ENCODE assay signal across 1 cellular context in the genomic region with DNA sequence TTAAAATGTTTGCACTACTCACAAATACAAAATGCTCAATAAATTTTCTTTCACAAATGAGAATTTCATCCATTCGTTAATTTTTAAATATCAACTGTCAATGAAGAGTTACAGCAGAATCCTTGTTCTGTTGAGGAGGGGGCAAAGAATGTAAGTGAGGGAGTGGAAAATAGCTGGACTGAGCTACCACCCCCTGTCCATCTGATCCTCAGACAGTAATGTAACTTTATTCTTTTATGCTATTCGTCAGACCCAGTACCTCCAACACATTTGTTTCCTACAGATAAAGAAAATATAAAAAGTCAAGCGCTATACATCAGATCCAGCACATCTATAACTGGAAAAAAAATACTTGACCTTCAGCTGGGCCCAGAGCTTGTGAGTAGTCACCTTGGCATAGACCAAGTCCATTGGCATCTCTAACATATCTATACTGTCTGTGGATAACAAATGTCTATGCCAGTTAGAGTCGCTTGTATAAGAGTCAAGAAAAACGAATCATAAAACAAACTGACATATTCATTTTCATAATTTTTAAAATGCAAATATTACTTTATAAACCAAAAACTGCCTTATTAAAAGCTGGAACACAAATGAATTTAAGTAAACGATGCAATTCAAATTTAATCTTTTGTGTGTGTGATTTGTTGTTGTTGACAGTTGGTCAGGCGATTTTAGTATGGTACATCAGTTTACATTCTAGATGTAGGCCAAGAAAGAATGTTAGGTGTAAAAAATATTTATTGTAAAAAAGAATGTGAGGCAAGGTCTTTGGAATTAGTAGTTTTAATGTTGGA.
TF ChIP-seq lines count a peak whose summit lies in the region.

No MANE protein-coding gene starts in this region.

TF ChIP-seq in K562, 482 proteins besides CTCF, POLR2A, EP300 and RAD21 (continued from another document and continues in another):
- TF ChIP-seq, protein P1, sequence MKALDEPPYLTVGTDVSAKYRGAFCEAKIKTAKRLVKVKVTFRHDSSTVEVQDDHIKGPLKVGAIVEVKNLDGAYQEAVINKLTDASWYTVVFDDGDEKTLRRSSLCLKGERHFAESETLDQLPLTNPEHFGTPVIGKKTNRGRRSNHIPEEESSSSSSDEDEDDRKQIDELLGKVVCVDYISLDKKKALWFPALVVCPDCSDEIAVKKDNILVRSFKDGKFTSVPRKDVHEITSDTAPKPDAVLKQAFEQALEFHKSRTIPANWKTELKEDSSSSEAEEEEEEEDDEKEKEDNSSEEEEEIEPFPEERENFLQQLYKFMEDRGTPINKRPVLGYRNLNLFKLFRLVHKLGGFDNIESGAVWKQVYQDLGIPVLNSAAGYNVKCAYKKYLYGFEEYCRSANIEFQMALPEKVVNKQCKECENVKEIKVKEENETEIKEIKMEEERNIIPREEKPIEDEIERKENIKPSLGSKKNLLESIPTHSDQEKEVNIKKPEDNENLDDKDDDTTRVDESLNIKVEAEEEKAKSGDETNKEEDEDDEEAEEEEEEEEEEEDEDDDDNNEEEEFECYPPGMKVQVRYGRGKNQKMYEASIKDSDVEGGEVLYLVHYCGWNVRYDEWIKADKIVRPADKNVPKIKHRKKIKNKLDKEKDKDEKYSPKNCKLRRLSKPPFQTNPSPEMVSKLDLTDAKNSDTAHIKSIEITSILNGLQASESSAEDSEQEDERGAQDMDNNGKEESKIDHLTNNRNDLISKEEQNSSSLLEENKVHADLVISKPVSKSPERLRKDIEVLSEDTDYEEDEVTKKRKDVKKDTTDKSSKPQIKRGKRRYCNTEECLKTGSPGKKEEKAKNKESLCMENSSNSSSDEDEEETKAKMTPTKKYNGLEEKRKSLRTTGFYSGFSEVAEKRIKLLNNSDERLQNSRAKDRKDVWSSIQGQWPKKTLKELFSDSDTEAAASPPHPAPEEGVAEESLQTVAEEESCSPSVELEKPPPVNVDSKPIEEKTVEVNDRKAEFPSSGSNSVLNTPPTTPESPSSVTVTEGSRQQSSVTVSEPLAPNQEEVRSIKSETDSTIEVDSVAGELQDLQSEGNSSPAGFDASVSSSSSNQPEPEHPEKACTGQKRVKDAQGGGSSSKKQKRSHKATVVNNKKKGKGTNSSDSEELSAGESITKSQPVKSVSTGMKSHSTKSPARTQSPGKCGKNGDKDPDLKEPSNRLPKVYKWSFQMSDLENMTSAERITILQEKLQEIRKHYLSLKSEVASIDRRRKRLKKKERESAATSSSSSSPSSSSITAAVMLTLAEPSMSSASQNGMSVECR (CRISPR knock-in tag; IDR thresholded peaks at IDR 0.05), result no peak
- TF ChIP-seq, protein P2, sequence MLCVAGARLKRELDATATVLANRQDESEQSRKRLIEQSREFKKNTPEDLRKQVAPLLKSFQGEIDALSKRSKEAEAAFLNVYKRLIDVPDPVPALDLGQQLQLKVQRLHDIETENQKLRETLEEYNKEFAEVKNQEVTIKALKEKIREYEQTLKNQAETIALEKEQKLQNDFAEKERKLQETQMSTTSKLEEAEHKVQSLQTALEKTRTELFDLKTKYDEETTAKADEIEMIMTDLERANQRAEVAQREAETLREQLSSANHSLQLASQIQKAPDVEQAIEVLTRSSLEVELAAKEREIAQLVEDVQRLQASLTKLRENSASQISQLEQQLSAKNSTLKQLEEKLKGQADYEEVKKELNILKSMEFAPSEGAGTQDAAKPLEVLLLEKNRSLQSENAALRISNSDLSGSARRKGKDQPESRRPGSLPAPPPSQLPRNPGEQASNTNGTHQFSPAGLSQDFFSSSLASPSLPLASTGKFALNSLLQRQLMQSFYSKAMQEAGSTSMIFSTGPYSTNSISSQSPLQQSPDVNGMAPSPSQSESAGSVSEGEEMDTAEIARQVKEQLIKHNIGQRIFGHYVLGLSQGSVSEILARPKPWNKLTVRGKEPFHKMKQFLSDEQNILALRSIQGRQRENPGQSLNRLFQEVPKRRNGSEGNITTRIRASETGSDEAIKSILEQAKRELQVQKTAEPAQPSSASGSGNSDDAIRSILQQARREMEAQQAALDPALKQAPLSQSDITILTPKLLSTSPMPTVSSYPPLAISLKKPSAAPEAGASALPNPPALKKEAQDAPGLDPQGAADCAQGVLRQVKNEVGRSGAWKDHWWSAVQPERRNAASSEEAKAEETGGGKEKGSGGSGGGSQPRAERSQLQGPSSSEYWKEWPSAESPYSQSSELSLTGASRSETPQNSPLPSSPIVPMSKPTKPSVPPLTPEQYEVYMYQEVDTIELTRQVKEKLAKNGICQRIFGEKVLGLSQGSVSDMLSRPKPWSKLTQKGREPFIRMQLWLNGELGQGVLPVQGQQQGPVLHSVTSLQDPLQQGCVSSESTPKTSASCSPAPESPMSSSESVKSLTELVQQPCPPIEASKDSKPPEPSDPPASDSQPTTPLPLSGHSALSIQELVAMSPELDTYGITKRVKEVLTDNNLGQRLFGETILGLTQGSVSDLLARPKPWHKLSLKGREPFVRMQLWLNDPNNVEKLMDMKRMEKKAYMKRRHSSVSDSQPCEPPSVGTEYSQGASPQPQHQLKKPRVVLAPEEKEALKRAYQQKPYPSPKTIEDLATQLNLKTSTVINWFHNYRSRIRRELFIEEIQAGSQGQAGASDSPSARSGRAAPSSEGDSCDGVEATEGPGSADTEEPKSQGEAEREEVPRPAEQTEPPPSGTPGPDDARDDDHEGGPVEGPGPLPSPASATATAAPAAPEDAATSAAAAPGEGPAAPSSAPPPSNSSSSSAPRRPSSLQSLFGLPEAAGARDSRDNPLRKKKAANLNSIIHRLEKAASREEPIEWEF (CRISPR knock-in tag; IDR thresholded peaks at IDR 0.05), result no peak
- TF ChIP-seq PPARD (CRISPR knock-in tag; IDR thresholded peaks at IDR 0.05) (no peak), DNMT1 (IDR thresholded peaks at IDR 0.05) (no peak), L3MBTL2 (IDR thresholded peaks at IDR 0.05) (no peak), HDAC8 (tag; IDR thresholded peaks at IDR 0.05) (no peak), RBM25 (IDR thresholded peaks at IDR 0.05; ENCODE audit: low read depth, low read length, severe bottlenecking) (no peak), NFRKB (IDR thresholded peaks at IDR 0.05; ENCODE audit: low read depth) (no peak), ZNF764 (CRISPR knock-in tag; IDR thresholded peaks at IDR 0.05; ENCODE audit: low read depth) (no peak), ZNF175 (CRISPR knock-in tag; IDR thresholded peaks at IDR 0.05; ENCODE audit: low read depth) (no peak), ELF1 (tag; IDR thresholded peaks at IDR 0.05) (no peak), MCM5 (IDR thresholded peaks at IDR 0.05; ENCODE audit: low read depth) (no peak), SUPT5H (IDR thresholded peaks at IDR 0.05) (peak; percentile 82), FUS (optimal IDR thresholded peaks at IDR 0.05; ENCODE audit: low read depth, low read length) (no peak), ZNF717 (CRISPR knock-in tag; IDR thresholded peaks at IDR 0.05) (0 out of 2 replicates have a peak, but pooled peaks have one; percentile 56), SMAD3 (CRISPR knock-in tag; conservative IDR thresholded peaks at IDR 0.05) (no peak), IFI16 (CRISPR knock-in tag; IDR thresholded peaks at IDR 0.05) (no peak), XRCC3 (IDR thresholded peaks at IDR 0.05) (peak; percentile 23; the same call in 1 of the 2 replicates), FOXJ2 (tag; IDR thresholded peaks at IDR 0.05) (no peak), PHB2 (IDR thresholded peaks at IDR 0.05; ENCODE audit: low read depth) (no peak), ZNF696 (CRISPR knock-in tag; conservative IDR thresholded peaks at IDR 0.05) (no peak), COPS2 (conservative IDR thresholded peaks at IDR 0.05) (no peak), ZNF239 (CRISPR knock-in tag; IDR thresholded peaks at IDR 0.05) (no peak), ZNF212 (CRISPR knock-in tag; IDR thresholded peaks at IDR 0.05) (no peak), FOXM1 (IDR thresholded peaks at IDR 0.05; ENCODE audit: low read depth) (no peak), FOXM1 (CRISPR knock-in tag; IDR thresholded peaks at IDR 0.05; ENCODE audit: low read depth) (no peak), XRCC5 (IDR thresholded peaks at IDR 0.05; ENCODE audit: low read depth, low read length) (no peak), ADNP (tag; IDR thresholded peaks at IDR 0.05) (no peak), RBM15 (IDR thresholded peaks at IDR 0.05; ENCODE audit: insufficient read depth, low read length) (no peak), CTBP1 (IDR thresholded peaks at IDR 0.05; ENCODE audit: borderline replicate concordance) (no peak), BDP1 (IDR thresholded peaks at IDR 0.05; ENCODE audit: insufficient read depth, insufficient read length) (no peak), HMG20A (CRISPR knock-in tag; conservative IDR thresholded peaks at IDR 0.05) (no peak)
- TF ChIP-seq, protein P3, sequence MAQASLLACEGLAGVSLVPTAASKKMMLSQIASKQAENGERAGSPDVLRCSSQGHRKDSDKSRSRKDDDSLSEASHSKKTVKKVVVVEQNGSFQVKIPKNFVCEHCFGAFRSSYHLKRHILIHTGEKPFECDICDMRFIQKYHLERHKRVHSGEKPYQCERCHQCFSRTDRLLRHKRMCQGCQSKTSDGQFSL (CRISPR knock-in tag; IDR thresholded peaks at IDR 0.05), result no peak
- TF ChIP-seq, protein P3 (tag; IDR thresholded peaks at IDR 0.05), result no peak
- TF ChIP-seq, protein P4, sequence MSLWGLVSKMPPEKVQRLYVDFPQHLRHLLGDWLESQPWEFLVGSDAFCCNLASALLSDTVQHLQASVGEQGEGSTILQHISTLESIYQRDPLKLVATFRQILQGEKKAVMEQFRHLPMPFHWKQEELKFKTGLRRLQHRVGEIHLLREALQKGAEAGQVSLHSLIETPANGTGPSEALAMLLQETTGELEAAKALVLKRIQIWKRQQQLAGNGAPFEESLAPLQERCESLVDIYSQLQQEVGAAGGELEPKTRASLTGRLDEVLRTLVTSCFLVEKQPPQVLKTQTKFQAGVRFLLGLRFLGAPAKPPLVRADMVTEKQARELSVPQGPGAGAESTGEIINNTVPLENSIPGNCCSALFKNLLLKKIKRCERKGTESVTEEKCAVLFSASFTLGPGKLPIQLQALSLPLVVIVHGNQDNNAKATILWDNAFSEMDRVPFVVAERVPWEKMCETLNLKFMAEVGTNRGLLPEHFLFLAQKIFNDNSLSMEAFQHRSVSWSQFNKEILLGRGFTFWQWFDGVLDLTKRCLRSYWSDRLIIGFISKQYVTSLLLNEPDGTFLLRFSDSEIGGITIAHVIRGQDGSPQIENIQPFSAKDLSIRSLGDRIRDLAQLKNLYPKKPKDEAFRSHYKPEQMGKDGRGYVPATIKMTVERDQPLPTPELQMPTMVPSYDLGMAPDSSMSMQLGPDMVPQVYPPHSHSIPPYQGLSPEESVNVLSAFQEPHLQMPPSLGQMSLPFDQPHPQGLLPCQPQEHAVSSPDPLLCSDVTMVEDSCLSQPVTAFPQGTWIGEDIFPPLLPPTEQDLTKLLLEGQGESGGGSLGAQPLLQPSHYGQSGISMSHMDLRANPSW (CRISPR knock-in tag; IDR thresholded peaks at IDR 0.05), result no peak
- TF ChIP-seq, protein P5, sequence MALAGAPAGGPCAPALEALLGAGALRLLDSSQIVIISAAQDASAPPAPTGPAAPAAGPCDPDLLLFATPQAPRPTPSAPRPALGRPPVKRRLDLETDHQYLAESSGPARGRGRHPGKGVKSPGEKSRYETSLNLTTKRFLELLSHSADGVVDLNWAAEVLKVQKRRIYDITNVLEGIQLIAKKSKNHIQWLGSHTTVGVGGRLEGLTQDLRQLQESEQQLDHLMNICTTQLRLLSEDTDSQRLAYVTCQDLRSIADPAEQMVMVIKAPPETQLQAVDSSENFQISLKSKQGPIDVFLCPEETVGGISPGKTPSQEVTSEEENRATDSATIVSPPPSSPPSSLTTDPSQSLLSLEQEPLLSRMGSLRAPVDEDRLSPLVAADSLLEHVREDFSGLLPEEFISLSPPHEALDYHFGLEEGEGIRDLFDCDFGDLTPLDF (CRISPR knock-in tag; IDR thresholded peaks at IDR 0.05), result no peak
- TF ChIP-seq, protein P6, sequence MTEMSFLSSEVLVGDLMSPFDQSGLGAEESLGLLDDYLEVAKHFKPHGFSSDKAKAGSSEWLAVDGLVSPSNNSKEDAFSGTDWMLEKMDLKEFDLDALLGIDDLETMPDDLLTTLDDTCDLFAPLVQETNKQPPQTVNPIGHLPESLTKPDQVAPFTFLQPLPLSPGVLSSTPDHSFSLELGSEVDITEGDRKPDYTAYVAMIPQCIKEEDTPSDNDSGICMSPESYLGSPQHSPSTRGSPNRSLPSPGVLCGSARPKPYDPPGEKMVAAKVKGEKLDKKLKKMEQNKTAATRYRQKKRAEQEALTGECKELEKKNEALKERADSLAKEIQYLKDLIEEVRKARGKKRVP (CRISPR knock-in tag; IDR thresholded peaks at IDR 0.05), result peak; percentile 39; the same call in 1 of the 2 replicates
- TF ChIP-seq, protein P7, sequence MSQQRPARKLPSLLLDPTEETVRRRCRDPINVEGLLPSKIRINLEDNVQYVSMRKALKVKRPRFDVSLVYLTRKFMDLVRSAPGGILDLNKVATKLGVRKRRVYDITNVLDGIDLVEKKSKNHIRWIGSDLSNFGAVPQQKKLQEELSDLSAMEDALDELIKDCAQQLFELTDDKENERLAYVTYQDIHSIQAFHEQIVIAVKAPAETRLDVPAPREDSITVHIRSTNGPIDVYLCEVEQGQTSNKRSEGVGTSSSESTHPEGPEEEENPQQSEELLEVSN (IDR thresholded peaks at IDR 0.05; ENCODE audit: borderline replicate concordance in 1 of 2, extremely low read depth in 1 of 2, insufficient read depth in 1 of 2, insufficient read length in 1 of 2, low read depth in 1 of 2, low read length in 1 of 2, poor library complexity in 1 of 2, severe bottlenecking in 1 of 2), result no peak
- TF ChIP-seq, protein P8, sequence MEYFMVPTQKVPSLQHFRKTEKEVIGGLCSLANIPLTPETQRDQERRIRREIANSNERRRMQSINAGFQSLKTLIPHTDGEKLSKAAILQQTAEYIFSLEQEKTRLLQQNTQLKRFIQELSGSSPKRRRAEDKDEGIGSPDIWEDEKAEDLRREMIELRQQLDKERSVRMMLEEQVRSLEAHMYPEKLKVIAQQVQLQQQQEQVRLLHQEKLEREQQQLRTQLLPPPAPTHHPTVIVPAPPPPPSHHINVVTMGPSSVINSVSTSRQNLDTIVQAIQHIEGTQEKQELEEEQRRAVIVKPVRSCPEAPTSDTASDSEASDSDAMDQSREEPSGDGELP (CRISPR knock-in tag; IDR thresholded peaks at IDR 0.05; ENCODE audit: borderline replicate concordance), result no peak
- TF ChIP-seq, protein P9, sequence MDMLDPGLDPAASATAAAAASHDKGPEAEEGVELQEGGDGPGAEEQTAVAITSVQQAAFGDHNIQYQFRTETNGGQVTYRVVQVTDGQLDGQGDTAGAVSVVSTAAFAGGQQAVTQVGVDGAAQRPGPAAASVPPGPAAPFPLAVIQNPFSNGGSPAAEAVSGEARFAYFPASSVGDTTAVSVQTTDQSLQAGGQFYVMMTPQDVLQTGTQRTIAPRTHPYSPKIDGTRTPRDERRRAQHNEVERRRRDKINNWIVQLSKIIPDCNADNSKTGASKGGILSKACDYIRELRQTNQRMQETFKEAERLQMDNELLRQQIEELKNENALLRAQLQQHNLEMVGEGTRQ (CRISPR knock-in tag; IDR thresholded peaks at IDR 0.05), result no peak
- TF ChIP-seq, protein P10, sequence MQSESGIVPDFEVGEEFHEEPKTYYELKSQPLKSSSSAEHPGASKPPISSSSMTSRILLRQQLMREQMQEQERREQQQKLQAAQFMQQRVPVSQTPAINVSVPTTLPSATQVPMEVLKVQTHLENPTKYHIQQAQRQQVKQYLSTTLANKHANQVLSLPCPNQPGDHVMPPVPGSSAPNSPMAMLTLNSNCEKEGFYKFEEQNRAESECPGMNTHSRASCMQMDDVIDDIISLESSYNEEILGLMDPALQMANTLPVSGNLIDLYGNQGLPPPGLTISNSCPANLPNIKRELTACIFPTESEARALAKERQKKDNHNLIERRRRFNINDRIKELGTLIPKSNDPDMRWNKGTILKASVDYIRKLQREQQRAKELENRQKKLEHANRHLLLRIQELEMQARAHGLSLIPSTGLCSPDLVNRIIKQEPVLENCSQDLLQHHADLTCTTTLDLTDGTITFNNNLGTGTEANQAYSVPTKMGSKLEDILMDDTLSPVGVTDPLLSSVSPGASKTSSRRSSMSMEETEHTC (IDR thresholded peaks at IDR 0.05), result no peak
